Comparison of ENCODE assay signal across 33 cellular contexts in the genomic region with DNA sequence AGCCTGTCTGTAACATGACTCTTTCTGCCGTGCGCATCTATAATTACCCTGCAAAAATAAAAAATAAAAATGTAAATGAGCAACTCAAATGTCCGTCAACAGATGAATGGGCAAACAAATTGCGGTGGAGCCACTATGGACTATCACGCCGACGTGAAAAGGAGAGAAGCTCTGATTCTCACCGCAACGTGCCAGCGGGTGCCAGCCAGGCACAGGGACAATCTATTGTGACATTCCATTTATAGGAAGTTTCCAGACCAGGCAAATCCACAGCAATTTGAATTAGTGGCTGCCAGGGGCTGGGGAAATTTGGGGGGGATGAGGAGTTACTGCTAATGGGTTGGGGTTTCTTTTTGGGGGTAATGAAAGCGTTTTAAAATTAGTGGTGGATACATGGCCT.
"Had no signal": no experiment of that assay in that cellular context is flagged by ENCODE, and none has a peak within 500 bp of the region (broad histone marks: within the 10 kb centered on the region; RNA-seq: fewer than 3 reads in every experiment).

No MANE protein-coding gene starts in this region.

- ATAC-seq: activated CD4-positive, CD25-positive, alpha-beta regulatory T cell treated with anti-CD3 and anti-CD28 coated beads, Interleukin-2, amount 50 U/mL, for 24 hours; gastroesophageal sphincter; left colon; naive thymus-derived CD4-positive, alpha-beta T cell; sciatic nerve; stimulated activated naive CD8-positive, alpha-beta T cell treated with anti-CD3 and anti-CD28 coated beads, Interleukin-15, amount 100 ng/mL, for 72 hours had no signal

- H3K36me3 ChIP-seq: ascending aorta, brain microvascular endothelial cell, gastroesophageal sphincter, neutrophil, upper lobe of left lung, vagina had no signal

- H3K4me3 ChIP-seq: ascending aorta, coronary artery, dorsolateral prefrontal cortex, gastroesophageal sphincter, skin epidermis, upper lobe of left lung, vagina had no signal

- DNase-seq: activated CD4-positive, alpha-beta T cell treated with anti-CD3 and anti-CD28 coated beads for 48 hours; activated CD4-positive, alpha-beta T cell treated with anti-CD3 and anti-CD28 coated beads, Interleukin-2, amount 50 U/mL, for 48 hours; activated CD8-positive, alpha-beta memory T cell treated with anti-CD3 and anti-CD28 coated beads for 24 hours; activated effector memory CD4-positive, alpha-beta T cell treated with anti-CD3 and anti-CD28 coated beads, Interleukin-2, amount 50 U/mL, for 16 hours; activated naive CD4-positive, alpha-beta T cell treated with anti-CD3 and anti-CD28 coated beads for 36 hours; activated naive CD8-positive, alpha-beta T cell treated with anti-CD3 and anti-CD28 coated beads, Interleukin-2, amount 10 ng/mL, durations not matched to agents 7 days and 5 days; activated T-cell treated with anti-CD3 and anti-CD28 coated beads, Interleukin-2, amount 50 U/mL, for 1 hour; brain microvascular endothelial cell; dorsolateral prefrontal cortex; effector memory CD4-positive, alpha-beta T cell; erythroblast; head of caudate nucleus; hippocampal formation; kidney; left colon; naive thymus-derived CD4-positive, alpha-beta T cell; stimulated activated CD4-positive, alpha-beta T cell treated with anti-CD3 and anti-CD28 coated beads, Interleukin-12 subunit alpha, Interleukin-12 subunit beta, amount 100 ng/mL, for 4 hours; stimulated activated CD4-positive, alpha-beta T cell treated with anti-CD3 and anti-CD28 coated beads, Interleukin-4, amount 100 ng/mL, for 1 hour; stimulated activated naive CD8-positive, alpha-beta T cell treated with anti-CD3 and anti-CD28 coated beads, Interleukin-15, amount 100 ng/mL, for 72 hours; substantia nigra; T-helper 9 cell; upper lobe of left lung had no signal

- H3K36me3 Mint-ChIP-seq: activated naive CD8-positive, alpha-beta T cell treated with anti-CD3 and anti-CD28 coated beads, Interleukin-2, amount 10 ng/mL, durations not matched to agents 7 days and 5 days; naive thymus-derived CD4-positive, alpha-beta T cell had no signal

- H3K4me1 Mint-ChIP-seq: activated naive CD8-positive, alpha-beta T cell treated with anti-CD3 and anti-CD28 coated beads, Interleukin-2, amount 10 ng/mL, durations not matched to agents 7 days and 5 days; stimulated activated naive CD8-positive, alpha-beta T cell treated with anti-CD3 and anti-CD28 coated beads, Interleukin-15, amount 100 ng/mL, for 72 hours had no signal

- H3K4me1 ChIP-seq: ascending aorta, gastroesophageal sphincter, upper lobe of left lung, vagina had no signal

- H3K27ac Mint-ChIP-seq: activated naive CD4-positive, alpha-beta T cell treated with anti-CD3 and anti-CD28 coated beads for 36 hours; activated naive CD8-positive, alpha-beta T cell treated with anti-CD3 and anti-CD28 coated beads, Interleukin-2, amount 10 ng/mL, durations not matched to agents 7 days and 5 days; activated T-helper 1 cell treated with anti-CD3 and anti-CD28 coated beads, Interleukin-12 subunit alpha, Interleukin-12 subunit beta, Interleukin-2, Interleukin-4 antibody, amounts not matched to agents 30 ng/mL and 10 ng/mL and 1 ng/mL, durations not matched to agents 14 hours and 24 hours and 36 hours; mesothelial cell of epicardium; naive thymus-derived CD4-positive, alpha-beta T cell; stimulated activated naive CD8-positive, alpha-beta T cell treated with anti-CD3 and anti-CD28 coated beads, Interleukin-15, amount 100 ng/mL, for 72 hours had no signal

- H3K27ac ChIP-seq: ascending aorta, brain microvascular endothelial cell, coronary artery, dorsolateral prefrontal cortex, gastroesophageal sphincter, neutrophil, skin epidermis, upper lobe of left lung, vagina, VCaP had no signal

- H3K27me3 Mint-ChIP-seq: activated naive CD8-positive, alpha-beta T cell treated with anti-CD3 and anti-CD28 coated beads, Interleukin-2, amount 10 ng/mL, durations not matched to agents 7 days and 5 days; naive thymus-derived CD4-positive, alpha-beta T cell; stimulated activated naive CD8-positive, alpha-beta T cell treated with anti-CD3 and anti-CD28 coated beads, Interleukin-15, amount 100 ng/mL, for 72 hours had no signal

- H3K27me3 ChIP-seq: ascending aorta, brain microvascular endothelial cell, dorsolateral prefrontal cortex, gastroesophageal sphincter, neutrophil, upper lobe of left lung, vagina had no signal

- H3K9me3 ChIP-seq: ascending aorta, gastroesophageal sphincter, neutrophil, upper lobe of left lung, vagina had no signal

- H3K4me3 Mint-ChIP-seq: activated naive CD4-positive, alpha-beta T cell treated with anti-CD3 and anti-CD28 coated beads for 36 hours; activated naive CD8-positive, alpha-beta T cell treated with anti-CD3 and anti-CD28 coated beads, Interleukin-2, amount 10 ng/mL, durations not matched to agents 7 days and 5 days; activated T-helper 1 cell treated with anti-CD3 and anti-CD28 coated beads, Interleukin-12 subunit alpha, Interleukin-12 subunit beta, Interleukin-2, Interleukin-4 antibody, amounts not matched to agents 30 ng/mL and 10 ng/mL and 1 ng/mL, durations not matched to agents 14 hours and 24 hours and 36 hours; mesothelial cell of epicardium; naive thymus-derived CD4-positive, alpha-beta T cell; stimulated activated naive CD8-positive, alpha-beta T cell treated with anti-CD3 and anti-CD28 coated beads, Interleukin-15, amount 100 ng/mL, for 72 hours had no signal

- H3K9me3 Mint-ChIP-seq: activated naive CD4-positive, alpha-beta T cell treated with anti-CD3 and anti-CD28 coated beads for 36 hours; activated naive CD8-positive, alpha-beta T cell treated with anti-CD3 and anti-CD28 coated beads, Interleukin-2, amount 10 ng/mL, durations not matched to agents 7 days and 5 days; activated T-helper 1 cell treated with anti-CD3 and anti-CD28 coated beads, Interleukin-12 subunit alpha, Interleukin-12 subunit beta, Interleukin-2, Interleukin-4 antibody, amounts not matched to agents 30 ng/mL and 10 ng/mL and 1 ng/mL, durations not matched to agents 14 hours and 24 hours and 36 hours; mesothelial cell of epicardium; naive thymus-derived CD4-positive, alpha-beta T cell; stimulated activated naive CD8-positive, alpha-beta T cell treated with anti-CD3 and anti-CD28 coated beads, Interleukin-15, amount 100 ng/mL, for 72 hours had no signal
